ENCODE assay signal across 1 cellular context in the genomic region with DNA sequence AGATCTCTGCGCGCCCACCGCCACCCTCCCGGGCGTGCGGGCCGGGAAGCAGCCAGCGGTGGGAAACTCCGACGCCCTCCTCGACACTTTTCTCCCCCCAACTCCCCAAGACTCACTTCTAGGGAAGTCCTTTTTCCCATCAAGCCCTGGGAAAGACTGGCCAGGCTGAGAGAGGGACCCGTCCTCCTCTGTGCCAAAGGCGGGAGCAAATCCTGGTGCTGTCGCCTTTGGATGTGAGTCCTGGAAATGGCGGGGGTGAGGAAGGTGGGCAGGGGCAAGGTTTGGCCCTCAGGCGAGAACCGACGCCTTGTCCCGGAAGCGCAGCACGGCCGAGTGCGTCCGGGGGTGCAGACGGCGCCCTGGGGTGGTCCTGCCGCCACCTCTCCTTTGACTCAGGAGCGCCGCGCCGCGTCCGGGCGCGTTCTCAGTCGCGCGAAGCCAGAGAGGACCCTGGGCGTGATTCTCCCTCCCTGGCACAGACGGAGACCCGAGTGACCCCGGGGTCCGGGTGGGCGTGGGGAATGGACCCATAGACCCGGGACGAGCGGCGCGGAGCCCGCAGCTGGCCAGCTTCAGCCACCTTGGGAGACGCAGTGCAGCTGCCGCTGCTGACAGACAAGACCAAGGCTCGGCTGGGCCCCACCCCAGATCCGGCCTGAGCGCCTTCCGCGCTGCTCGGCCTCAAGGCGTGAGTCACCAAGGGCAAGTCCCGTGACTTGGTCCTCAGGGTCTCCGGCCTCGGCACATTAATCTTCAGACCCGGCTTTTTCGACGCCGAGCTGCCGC.
TF ChIP-seq lines count a peak whose summit lies in the region.

No MANE protein-coding gene starts in this region.

TF ChIP-seq in HepG2, 621 proteins besides CTCF, POLR2A, EP300 and RAD21 (continued from another document and continues in another):
- TF ChIP-seq NFIB (CRISPR knock-in tag; IDR thresholded peaks at IDR 0.05; ENCODE audit: borderline replicate concordance), result no peak; the same call in none of the 2 replicates
- no peak for TF ChIP-seq ZNF33A (CRISPR knock-in tag; IDR thresholded peaks at IDR 0.05; ENCODE audit: borderline replicate concordance)
- TF ChIP-seq CEBPZ (IDR thresholded peaks at IDR 0.05; ENCODE audit: low read length), result no peak
- TF ChIP-seq CCDC6 (CRISPR knock-in tag; IDR thresholded peaks at IDR 0.05), result peak; percentile 36; the same call in 1 of the 2 replicates
- TF ChIP-seq HES4 (CRISPR knock-in tag; IDR thresholded peaks at IDR 0.05; ENCODE audit: borderline replicate concordance), result peak; percentile 90
- TF ChIP-seq MXD4 (CRISPR knock-in tag; IDR thresholded peaks at IDR 0.05), result no peak; the same call in 1 of the 2 replicates
- peak; percentile 92 for TF ChIP-seq GABPB1 (CRISPR knock-in tag; IDR thresholded peaks at IDR 0.05)
- TF ChIP-seq ZNF335 (CRISPR knock-in tag; IDR thresholded peaks at IDR 0.05), result no peak; the same call in 1 of the 2 replicates
- TF ChIP-seq, protein P1, sequence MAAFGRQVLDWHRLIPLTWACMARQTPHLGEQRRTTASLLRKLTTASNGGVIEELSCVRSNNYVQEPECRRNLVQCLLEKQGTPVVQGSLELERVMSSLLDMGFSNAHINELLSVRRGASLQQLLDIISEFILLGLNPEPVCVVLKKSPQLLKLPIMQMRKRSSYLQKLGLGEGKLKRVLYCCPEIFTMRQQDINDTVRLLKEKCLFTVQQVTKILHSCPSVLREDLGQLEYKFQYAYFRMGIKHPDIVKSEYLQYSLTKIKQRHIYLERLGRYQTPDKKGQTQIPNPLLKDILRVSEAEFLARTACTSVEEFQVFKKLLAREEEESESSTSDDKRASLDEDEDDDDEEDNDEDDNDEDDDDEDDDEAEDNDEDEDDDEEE (CRISPR knock-in tag; IDR thresholded peaks at IDR 0.05), result peak; percentile 95
- TF ChIP-seq RORA (CRISPR knock-in tag; IDR thresholded peaks at IDR 0.05), result no peak
- no peak for TF ChIP-seq ZSCAN30 (CRISPR knock-in tag; IDR thresholded peaks at IDR 0.05)
- TF ChIP-seq MIXL1 (CRISPR knock-in tag; IDR thresholded peaks at IDR 0.05), result no peak
- peak; percentile 59 for TF ChIP-seq ZNF580 (CRISPR knock-in tag; IDR thresholded peaks at IDR 0.05; ENCODE audit: borderline replicate concordance, low read depth)
- TF ChIP-seq AKNA (CRISPR knock-in tag; IDR thresholded peaks at IDR 0.05; ENCODE audit: borderline replicate concordance), result no peak; the same call in 1 of the 2 replicates
- TF ChIP-seq, protein P2, sequence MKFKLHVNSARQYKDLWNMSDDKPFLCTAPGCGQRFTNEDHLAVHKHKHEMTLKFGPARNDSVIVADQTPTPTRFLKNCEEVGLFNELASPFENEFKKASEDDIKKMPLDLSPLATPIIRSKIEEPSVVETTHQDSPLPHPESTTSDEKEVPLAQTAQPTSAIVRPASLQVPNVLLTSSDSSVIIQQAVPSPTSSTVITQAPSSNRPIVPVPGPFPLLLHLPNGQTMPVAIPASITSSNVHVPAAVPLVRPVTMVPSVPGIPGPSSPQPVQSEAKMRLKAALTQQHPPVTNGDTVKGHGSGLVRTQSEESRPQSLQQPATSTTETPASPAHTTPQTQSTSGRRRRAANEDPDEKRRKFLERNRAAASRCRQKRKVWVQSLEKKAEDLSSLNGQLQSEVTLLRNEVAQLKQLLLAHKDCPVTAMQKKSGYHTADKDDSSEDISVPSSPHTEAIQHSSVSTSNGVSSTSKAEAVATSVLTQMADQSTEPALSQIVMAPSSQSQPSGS (CRISPR knock-in tag; IDR thresholded peaks at IDR 0.05), result peak; percentile 39; the same call in 1 of the 2 replicates
- no peak for TF ChIP-seq ADNP (CRISPR knock-in tag; IDR thresholded peaks at IDR 0.05)
- TF ChIP-seq, protein P3, sequence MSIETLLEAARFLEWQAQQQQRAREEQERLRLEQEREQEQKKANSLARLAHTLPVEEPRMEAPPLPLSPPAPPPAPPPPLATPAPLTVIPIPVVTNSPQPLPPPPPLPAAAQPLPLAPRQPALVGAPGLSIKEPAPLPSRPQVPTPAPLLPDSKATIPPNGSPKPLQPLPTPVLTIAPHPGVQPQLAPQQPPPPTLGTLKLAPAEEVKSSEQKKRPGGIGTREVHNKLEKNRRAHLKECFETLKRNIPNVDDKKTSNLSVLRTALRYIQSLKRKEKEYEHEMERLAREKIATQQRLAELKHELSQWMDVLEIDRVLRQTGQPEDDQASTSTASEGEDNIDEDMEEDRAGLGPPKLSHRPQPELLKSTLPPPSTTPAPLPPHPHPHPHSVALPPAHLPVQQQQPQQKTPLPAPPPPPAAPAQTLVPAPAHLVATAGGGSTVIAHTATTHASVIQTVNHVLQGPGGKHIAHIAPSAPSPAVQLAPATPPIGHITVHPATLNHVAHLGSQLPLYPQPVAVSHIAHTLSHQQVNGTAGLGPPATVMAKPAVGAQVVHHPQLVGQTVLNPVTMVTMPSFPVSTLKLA (IDR thresholded peaks at IDR 0.05), result no peak
- TF ChIP-seq ZNF142 (CRISPR knock-in tag; IDR thresholded peaks at IDR 0.05), result no peak; the same call in 1 of the 2 replicates
- peak; percentile 87 for TF ChIP-seq DZIP1 (CRISPR knock-in tag; IDR thresholded peaks at IDR 0.05)
- no peak; the same call in 1 of the 2 replicates for TF ChIP-seq YEATS2 (CRISPR knock-in tag; IDR thresholded peaks at IDR 0.05; ENCODE audit: borderline replicate concordance)
- TF ChIP-seq ATAD3A (CRISPR knock-in tag; IDR thresholded peaks at IDR 0.05), result no peak
- TF ChIP-seq, protein P4, sequence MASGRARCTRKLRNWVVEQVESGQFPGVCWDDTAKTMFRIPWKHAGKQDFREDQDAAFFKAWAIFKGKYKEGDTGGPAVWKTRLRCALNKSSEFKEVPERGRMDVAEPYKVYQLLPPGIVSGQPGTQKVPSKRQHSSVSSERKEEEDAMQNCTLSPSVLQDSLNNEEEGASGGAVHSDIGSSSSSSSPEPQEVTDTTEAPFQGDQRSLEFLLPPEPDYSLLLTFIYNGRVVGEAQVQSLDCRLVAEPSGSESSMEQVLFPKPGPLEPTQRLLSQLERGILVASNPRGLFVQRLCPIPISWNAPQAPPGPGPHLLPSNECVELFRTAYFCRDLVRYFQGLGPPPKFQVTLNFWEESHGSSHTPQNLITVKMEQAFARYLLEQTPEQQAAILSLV (CRISPR knock-in tag; IDR thresholded peaks at IDR 0.05; ENCODE audit: borderline replicate concordance), result peak; percentile 84
